ENCODE assay signal across 21 cellular contexts in genomic region chr3:85710490-85710889, GRCh38.
DNase-seq lines count a peak whose midpoint lies in the region; ATAC-seq, FAIRE-seq and TF ChIP-seq lines count a peak whose summit lies in the region.
"Had no signal": no experiment of that assay in that cellular context is flagged by ENCODE, and none has a peak within 500 bp of the region (broad histone marks: within the 10 kb centered on the region; RNA-seq: fewer than 3 reads in every experiment).

No MANE protein-coding gene starts in this region.

- TF ChIP-seq CTCF in MCF 10A (IDR thresholded peaks at IDR 0.05; ENCODE audit: unreplicated experiment) (no peak), breast epithelium (IDR thresholded peaks at IDR 0.05) (no peak), astrocyte (IDR thresholded peaks at IDR 0.05; ENCODE audit: insufficient read depth, low read depth, low read length) (no peak), foreskin fibroblast (IDR thresholded peaks at IDR 0.05; ENCODE audit: low read depth, low read length) (no peak)

- H3K27ac Mint-ChIP-seq in MCF 10A (ENCODE audit: low read depth, unreplicated experiment) (no peak overlapping the region), astrocyte (ENCODE audit: unreplicated experiment) (no peak overlapping the region)
- H3K27ac Mint-ChIP-seq: CD4-positive, CD25-positive, alpha-beta regulatory T cell had no signal

- peak; percentile 21 for DNase-seq in MCF 10A (ENCODE audit: unreplicated experiment)
- DNase-seq in breast epithelium (ENCODE audit: low spot score in 2 of 2) = no peak
- DNase-seq in astrocyte (ENCODE audit: low read depth) = peak; percentile 6
- DNase-seq in foreskin fibroblast = peak; percentile 29 to 73
- DNase-seq in C1 segment of cervical spinal cord (lab: John Stamatoyannopoulos, UW) = no peak
- no peak for DNase-seq in NCI-H446 (lab: John Stamatoyannopoulos, UW)
- DNase-seq: AML-193; CD4-positive, CD25-positive, alpha-beta regulatory T cell; DMS79; GOT3; Karpas-422; NCI-H2107; NCI-H345; PC-9; SHP77 treated with DMSO at 0.1 percent for 48 hours had no signal

- H3K9me3 ChIP-seq in breast epithelium (no peaks in the 10 kb centered on the region), astrocyte (ENCODE audit: insufficient read depth, low read depth, low read length) (no peaks in the 10 kb centered on the region)

- H3K27me3 Mint-ChIP-seq in MCF 10A (ENCODE audit: insufficient read depth, unreplicated experiment) (no peaks in the 10 kb centered on the region), astrocyte (ENCODE audit: low read depth, unreplicated experiment) (no peaks in the 10 kb centered on the region)
- H3K27me3 Mint-ChIP-seq: CD4-positive, CD25-positive, alpha-beta regulatory T cell had no signal

- H3K4me3 Mint-ChIP-seq in MCF 10A (ENCODE audit: unreplicated experiment) (no peak overlapping the region), astrocyte (ENCODE audit: unreplicated experiment) (no peak overlapping the region)
- H3K4me3 Mint-ChIP-seq: CD4-positive, CD25-positive, alpha-beta regulatory T cell had no signal

- no peaks in the 10 kb centered on the region for H4K20me1 ChIP-seq in astrocyte (ENCODE audit: insufficient read depth, low read length)

- H2AFZ ChIP-seq in astrocyte (ENCODE audit: low read depth, low read length) = no peak overlapping the region
- H2AFZ ChIP-seq: PC-9 had no signal

- H3K4me1 ChIP-seq in breast epithelium (no peaks in the 10 kb centered on the region), astrocyte (ENCODE audit: insufficient read depth, low read length) (no peaks in the 10 kb centered on the region)

- H3K9me3 Mint-ChIP-seq in MCF 10A (ENCODE audit: unreplicated experiment) (no peaks in the 10 kb centered on the region), astrocyte (ENCODE audit: unreplicated experiment) (no peaks in the 10 kb centered on the region)

- no peak overlapping the region for H3K27ac ChIP-seq in breast epithelium
- no peak overlapping the region for H3K27ac ChIP-seq in astrocyte (ENCODE audit: low read depth, low read length)
- H3K27ac ChIP-seq: PC-9 had no signal

- H3K27me3 ChIP-seq in breast epithelium = no peaks in the 10 kb centered on the region
- no peaks in the 10 kb centered on the region for H3K27me3 ChIP-seq in astrocyte (ENCODE audit: insufficient read depth, low read length)

- no peak overlapping the region for H3K4me2 ChIP-seq in astrocyte (ENCODE audit: low read length)
- H3K4me2 ChIP-seq: PC-9 had no signal

- H3K36me3 ChIP-seq in breast epithelium (no peaks in the 10 kb centered on the region), astrocyte (ENCODE audit: insufficient read depth, low read length) (no peaks in the 10 kb centered on the region)

- no peak for FAIRE-seq in astrocyte (lab: Jason Lieb, UNC)
- FAIRE-seq: A204.1, G401.6, GM12891, HepG2 had no signal

- BruUV-seq in MCF 10A (replicated peaks; lab: Mats Ljungman, UMichigan) = no TSS peak

- H3K4me1 Mint-ChIP-seq in MCF 10A (ENCODE audit: insufficient read depth, unreplicated experiment) = no peaks in the 10 kb centered on the region
- no peaks in the 10 kb centered on the region for H3K4me1 Mint-ChIP-seq in astrocyte (ENCODE audit: low read depth, unreplicated experiment)
- H3K4me1 Mint-ChIP-seq: CD4-positive, CD25-positive, alpha-beta regulatory T cell had no signal

- POLR2A ChIA-PET in MCF 10A (lab: Yijun Ruan, JAX) = no interaction called here

- no peaks in the 10 kb centered on the region for H3K79me2 ChIP-seq in astrocyte (ENCODE audit: insufficient read depth, low read length)

- H3K9ac ChIP-seq in astrocyte (ENCODE audit: low read length) = no peak overlapping the region

- H3K36me3 Mint-ChIP-seq in MCF 10A (ENCODE audit: insufficient read depth, unreplicated experiment) (no peaks in the 10 kb centered on the region), astrocyte (ENCODE audit: low read depth, unreplicated experiment) (no peaks in the 10 kb centered on the region)
- H3K36me3 Mint-ChIP-seq: CD4-positive, CD25-positive, alpha-beta regulatory T cell had no signal

- no peak for ATAC-seq in HG03571 (IDR thresholded peaks at IDR 0.05; ENCODE audit: unreplicated experiment)
- no peak for ATAC-seq in GM19328 (IDR thresholded peaks at IDR 0.05; ENCODE audit: unreplicated experiment)
- ATAC-seq: HepG2 had no signal

- H3K4me3 ChIP-seq in breast epithelium (no peak overlapping the region), astrocyte (ENCODE audit: insufficient read depth, low read depth, low read length) (no peak overlapping the region), foreskin fibroblast (ENCODE audit: low read depth in 1 of 2, low read length in 2 of 2) (no peak overlapping the region)
- H3K4me3 ChIP-seq: PC-9 had no signal

- CTCF ChIA-PET in MCF 10A (lab: Yijun Ruan, JAX) = no interaction called here

- no peak for TF ChIP-seq POLR2A in breast epithelium (IDR thresholded peaks at IDR 0.05)

- intact Hi-C loops in MCF 10A (cut with micrococcal nuclease) (no loop called here), breast epithelium (cut with DNase I; ENCODE audit: low total_unique reads) (no loop called here)

Comparison
In these comparisons a context has a peak if more than half of its experiments do, and no peak if none do; other contexts are left out.
1. DNase-seq: peak in MCF 10A (single experiment), astrocyte (single experiment) and foreskin fibroblast (2 of 2); none in breast epithelium (0 of 2), C1 segment of cervical spinal cord (0 of 14) and NCI-H446 (0 of 2).